23 cellular contexts compared by ENCODE assay signal in genomic region chr12:4719821-4720636, GRCh38. TPM values are rescaled to one million over a fixed set of nuclear protein-coding genes. Genes with fewer than 3 reads are reported as not detected.
A peak's percentile ranks its signal among the peaks of the same experiment; 100 is the strongest.
DNase-seq lines count a peak whose midpoint lies in the region; ATAC-seq and TF ChIP-seq lines count a peak whose summit lies in the region.
"Had no signal": no experiment of that assay in that cellular context is flagged by ENCODE, and none has a peak within 500 bp of the region (broad histone marks: within the 10 kb centered on the region; RNA-seq: fewer than 3 reads in every experiment).

GALNT8 (plus strand) TSS chr12:4720400; CDS start chr12:4720678, 278 bp downstream.

- peaks cover 37% of the 10 kb centered on the region for H3K27me3 Mint-ChIP-seq in activated CD8-positive, alpha-beta T cell treated with anti-CD3 and anti-CD28 coated beads, Interleukin-2, amount 10 ng/mL, durations not matched to agents 7 days and 5 days (ENCODE audit: low read depth)
- H3K27me3 Mint-ChIP-seq in CD8-positive, alpha-beta T cell (ENCODE audit: low read depth): peaks cover 33% of the 10 kb centered on the region
- H3K27me3 Mint-ChIP-seq: brain had no signal

- no peak within 1 kb of the TSS for H3K27ac ChIP-seq in esophagus muscularis mucosa (replicated peaks in 1 of 4)
- no peak within 1 kb of the TSS for H3K27ac ChIP-seq in CD8-positive, alpha-beta T cell (ENCODE audit: low read depth, low read length)
- H3K27ac ChIP-seq: psoas muscle, spleen had no signal

- intact Hi-C loops in esophagus muscularis mucosa (cut with DNase I): no loop called here
- intact Hi-C loops in CD8-positive, alpha-beta T cell (cut with DNase I, micrococcal nuclease): no loop called here

- no peaks in the 10 kb centered on the region for H3K36me3 Mint-ChIP-seq in activated CD8-positive, alpha-beta T cell treated with anti-CD3 and anti-CD28 coated beads, Interleukin-2, amount 10 ng/mL, durations not matched to agents 7 days and 5 days (ENCODE audit: low read depth)
- no peaks in the 10 kb centered on the region for H3K36me3 Mint-ChIP-seq in CD8-positive, alpha-beta T cell
- H3K36me3 Mint-ChIP-seq: activated naive CD8-positive, alpha-beta T cell had no signal

- no peak for TF ChIP-seq POLR2A in esophagus muscularis mucosa (IDR thresholded peaks at IDR 0.05; ENCODE audit: low read depth)

- no peaks in the 10 kb centered on the region for H3K9me3 Mint-ChIP-seq in activated CD8-positive, alpha-beta T cell treated with anti-CD3 and anti-CD28 coated beads, Interleukin-2, amount 10 ng/mL, durations not matched to agents 7 days and 5 days (ENCODE audit: insufficient read depth)
- H3K9me3 Mint-ChIP-seq in CD8-positive, alpha-beta T cell: no peaks in the 10 kb centered on the region
- H3K9me3 Mint-ChIP-seq: activated CD8-positive, alpha-beta T cell treated with anti-CD3 and anti-CD28 coated beads for 36 hours; brain; nephron; T-helper 1 cell treated with Interleukin-12 subunit alpha and Interleukin-12 subunit beta and Interleukin-4 antibody, amounts not matched to agents 30 μg/mL and 1 μg/mL, for 36 hours had no signal

- no peaks in the 10 kb centered on the region for H3K9me3 ChIP-seq in esophagus muscularis mucosa
- no peaks in the 10 kb centered on the region for H3K9me3 ChIP-seq in CD8-positive, alpha-beta T cell (ENCODE audit: low read length)
- H3K9me3 ChIP-seq: psoas muscle, spleen had no signal

- POLR2A ChIA-PET in activated CD8-positive, alpha-beta T cell treated with anti-CD3 and anti-CD28 coated beads, Interleukin-2, amount 10 ng/mL, durations not matched to agents 7 days and 5 days (lab: Charles Lee): no interaction called here
- POLR2A ChIA-PET in CD8-positive, alpha-beta T cell (lab: Charles Lee): no interaction called here

- no peaks in the 10 kb centered on the region for H3K4me1 Mint-ChIP-seq in activated CD8-positive, alpha-beta T cell treated with anti-CD3 and anti-CD28 coated beads, Interleukin-2, amount 10 ng/mL, durations not matched to agents 7 days and 5 days (ENCODE audit: low read depth)
- H3K4me1 Mint-ChIP-seq in CD8-positive, alpha-beta T cell (ENCODE audit: low read depth): no peaks in the 10 kb centered on the region
- H3K4me1 Mint-ChIP-seq: nephron had no signal

- DNase-seq in ELF-1 (ENCODE audit: low read depth, low spot score) (peak; percentile 68), NCI-H82 treated with DMSO at 0.1 percent for 48 hours (lab: John Stamatoyannopoulos, UW; ENCODE audit: unreplicated experiment) (peak; percentile 84), esophagus muscularis mucosa (ENCODE audit: extremely low spot score) (peak; percentile 47), occipital lobe (lab: John Stamatoyannopoulos, UW) (no peak), NCI-H2196 treated with DMSO at 0.1 percent for 48 hours (lab: John Stamatoyannopoulos, UW; ENCODE audit: unreplicated experiment) (no peak)
- no peak for DNase-seq in activated CD8-positive, alpha-beta T cell treated with anti-CD3 and anti-CD28 coated beads, Interleukin-2, amount 10 ng/mL, durations not matched to agents 7 days and 5 days
- DNase-seq in CD8-positive, alpha-beta T cell: no peak
- DNase-seq: activated CD8-positive, alpha-beta T cell treated with anti-CD3 and anti-CD28 coated beads for 36 hours; C1 segment of cervical spinal cord; cortex of kidney; erythroblast; NCI-H2029 treated with DMSO at 0.1 percent for 48 hours; NCI-H526 treated with DMSO at 0.1 percent for 48 hours; psoas muscle; SIG-M5; spleen; stimulated activated CD8-positive, alpha-beta memory T cell treated with anti-CD3 and anti-CD28 coated beads, Interleukin-4, amount 100 ng/mL, for 48 hours; substantia nigra had no signal

- no peaks in the 10 kb centered on the region for H3K4me1 ChIP-seq in esophagus muscularis mucosa
- H3K4me1 ChIP-seq in CD8-positive, alpha-beta T cell (ENCODE audit: insufficient read depth, low read length): no peaks in the 10 kb centered on the region
- H3K4me1 ChIP-seq: psoas muscle, spleen had no signal

- H3K4me3 ChIP-seq in esophagus muscularis mucosa: no peak within 1 kb of the TSS
- no peak within 1 kb of the TSS for H3K4me3 ChIP-seq in CD8-positive, alpha-beta T cell (ENCODE audit: low read depth, low read length)
- H3K4me3 ChIP-seq: psoas muscle, spleen had no signal

- no peak within 1 kb of the TSS for H3K27ac Mint-ChIP-seq in activated CD8-positive, alpha-beta T cell treated with anti-CD3 and anti-CD28 coated beads, Interleukin-2, amount 10 ng/mL, durations not matched to agents 7 days and 5 days
- H3K27ac Mint-ChIP-seq in CD8-positive, alpha-beta T cell: no peak within 1 kb of the TSS
- H3K27ac Mint-ChIP-seq: activated CD8-positive, alpha-beta T cell treated with anti-CD3 and anti-CD28 coated beads for 36 hours; activated naive CD8-positive, alpha-beta T cell; brain; nephron; T-helper 1 cell treated with Interleukin-12 subunit alpha and Interleukin-12 subunit beta and Interleukin-4 antibody, amounts not matched to agents 30 μg/mL and 1 μg/mL, for 36 hours had no signal

- no peak for TF ChIP-seq EP300 in esophagus muscularis mucosa (IDR thresholded peaks at IDR 0.05)

- H3K4me3 Mint-ChIP-seq in activated CD8-positive, alpha-beta T cell treated with anti-CD3 and anti-CD28 coated beads, Interleukin-2, amount 10 ng/mL, durations not matched to agents 7 days and 5 days: no peak within 1 kb of the TSS
- H3K4me3 Mint-ChIP-seq in CD8-positive, alpha-beta T cell: no peak within 1 kb of the TSS
- H3K4me3 Mint-ChIP-seq: activated CD8-positive, alpha-beta T cell treated with anti-CD3 and anti-CD28 coated beads for 36 hours; activated naive CD8-positive, alpha-beta T cell; brain; nephron; T-helper 1 cell treated with Interleukin-12 subunit alpha and Interleukin-12 subunit beta and Interleukin-4 antibody, amounts not matched to agents 30 μg/mL and 1 μg/mL, for 36 hours had no signal

- no peaks in the 10 kb centered on the region for H3K36me3 ChIP-seq in esophagus muscularis mucosa
- H3K36me3 ChIP-seq in CD8-positive, alpha-beta T cell (ENCODE audit: insufficient read depth, low read length): no peaks in the 10 kb centered on the region
- H3K36me3 ChIP-seq: spleen had no signal

- CTCF ChIA-PET in activated CD8-positive, alpha-beta T cell treated with anti-CD3 and anti-CD28 coated beads, Interleukin-2, amount 10 ng/mL, durations not matched to agents 7 days and 5 days (lab: Charles Lee): no interaction called here
- CTCF ChIA-PET in CD8-positive, alpha-beta T cell (lab: Charles Lee): interaction anchor here (0.6 to 2.1 kb wide), 2 partner anchors 38 to 1276 kb away, joined by 4 to 6 read pairs; no protein-coding TSS in a partner anchor

- TF ChIP-seq CTCF in esophagus muscularis mucosa (IDR thresholded peaks at IDR 0.05): no peak
- TF ChIP-seq CTCF in CD8-positive, alpha-beta T cell (IDR thresholded peaks at IDR 0.05): no peak

- H3K27me3 ChIP-seq in esophagus muscularis mucosa: peaks cover 0 to 7% (median 0%) of the 10 kb centered on the region in 4 donors
- H3K27me3 ChIP-seq in CD8-positive, alpha-beta T cell (ENCODE audit: insufficient read depth, low read length): no peaks in the 10 kb centered on the region

- ATAC-seq in HG02938 (IDR thresholded peaks at IDR 0.05; ENCODE audit: unreplicated experiment): no peak
- no peak for ATAC-seq in activated CD8-positive, alpha-beta T cell treated with anti-CD3 and anti-CD28 coated beads, Interleukin-2, amount 10 ng/mL, durations not matched to agents 7 days and 5 days
- no peak for ATAC-seq in CD8-positive, alpha-beta T cell
- ATAC-seq: activated CD8-positive, alpha-beta T cell treated with anti-CD3 and anti-CD28 coated beads for 36 hours; psoas muscle had no signal

- 68% methylated on average over 18 of the region's 18 CpGs for WGBS in esophagus muscularis mucosa

RNA-seq across cellular contexts. Expression of gene GALNT8, which starts in this region (rescaled TPM):
- total RNA-seq in esophagus muscularis mucosa (1 to 10 TPM in 3 of 4 donors, under 1 TPM in 1; 0.98 to 2.7 (median 1.5) TPM), occipital lobe (43.5 TPM)
- total RNA-seq in activated CD8-positive, alpha-beta T cell treated with anti-CD3 and anti-CD28 coated beads, Interleukin-2, amount 10 ng/mL, durations not matched to agents 7 days and 5 days: under 1 TPM; 0.76 to 0.84 TPM
- under 1 TPM; 0.33 to 0.92 TPM for total RNA-seq in CD8-positive, alpha-beta T cell

Comparison
In these comparisons a context has a peak if more than half of its experiments do, and no peak if none do; other contexts are left out.
1. RNA of gene GALNT8 (total RNA-seq): 43.5 TPM in occipital lobe (single experiment); 0.98 to 2.7 TPM in esophagus muscularis mucosa, 0.33 to 0.92 TPM in CD8-positive, alpha-beta T cell and 0.76 to 0.84 TPM in activated CD8-positive, alpha-beta T cell treated with anti-CD3 and anti-CD28 coated beads, Interleukin-2, amount 10 ng/mL, durations not matched to agents 7 days and 5 days; every median in the first group is over 10 times any median in the second.
2. DNase-seq: peak in ELF-1 (single experiment), NCI-H82 treated with DMSO at 0.1 percent for 48 hours (single experiment) and esophagus muscularis mucosa (single experiment); none in occipital lobe (single experiment), activated CD8-positive, alpha-beta T cell treated with anti-CD3 and anti-CD28 coated beads, Interleukin-2, amount 10 ng/mL, durations not matched to agents 7 days and 5 days (single experiment), NCI-H2196 treated with DMSO at 0.1 percent for 48 hours (single experiment) and CD8-positive, alpha-beta T cell (0 of 7).